ENCODE assay signal across 8 cellular contexts in genomic region chr2:110677080-110677479, GRCh38. TPM values are rescaled to one million over a fixed set of nuclear protein-coding genes. Genes with fewer than 3 reads are reported as not detected.
A peak's percentile ranks its signal among the peaks of the same experiment; 100 is the strongest.
DNase-seq lines count a peak whose midpoint lies in the region; ATAC-seq and TF ChIP-seq lines count a peak whose summit lies in the region.

No MANE protein-coding gene starts in this region.

- H3K27ac ChIP-seq in Panc1 (ENCODE audit: low read length) = peak overlapping the region; percentile 99
- peak overlapping the region in 1 of 21 experiments; percentile 67 for H3K27ac ChIP-seq in skin epidermis

- H3K9me3 ChIP-seq in Panc1 (ENCODE audit: control insufficient read depth, insufficient read depth, low read depth, low read length) = no peaks in the 10 kb centered on the region

- in situ Hi-C loops in Panc1 (cut with HindIII; ENCODE audit: low pct_unique_long_range_greater_than_20kb, low sequenced_read_pairs) = no loop called here

- TSS peak; percentile 91 for BruUV-seq in Panc1 (replicated peaks; lab: Mats Ljungman, UMichigan)

- H3K4me3 ChIP-seq in Panc1 (ENCODE audit: low read depth in 2 of 2, low read length in 2 of 2) (peak overlapping the region; percentile 88 to 91), epithelial cell of esophagus (ENCODE audit: low read length) (peak overlapping the region; percentile 96), skin epidermis (peak overlapping the region in 5 of 7 experiments; percentile 65 to 81 (median 75))

- peaks cover 21% of the 10 kb centered on the region for H3K36me3 ChIP-seq in Panc1 (ENCODE audit: control insufficient read depth, insufficient read depth, low read length)

- intact Hi-C loops in Panc1 (cut with micrococcal nuclease; ENCODE audit: unreplicated experiment) = loop anchor here (5.0 kb wide), 1 partner anchor 75 kb away; no protein-coding TSS in a partner anchor

- TF ChIP-seq CTCF in Panc1 (IDR thresholded peaks at IDR 0.05) (no peak), epithelial cell of esophagus (IDR thresholded peaks at IDR 0.05; ENCODE audit: insufficient read depth, low read depth, low read length, missing control alignments) (no peak)

- H3K4me1 ChIP-seq in Panc1 (ENCODE audit: control insufficient read depth, insufficient read depth, low read length) = peaks cover 30% of the 10 kb centered on the region

- ATAC-seq in Panc1 (no peak), GM19463 (IDR thresholded peaks at IDR 0.05; ENCODE audit: unreplicated experiment) (no peak)

- CTCF ChIA-PET in Panc1 (lab: Charles Lee) = no interaction called here

- peak; percentile 12 for DNase-seq in SIG-M5 treated with dmso at 0.1 percent for 504 hours (lab: John Stamatoyannopoulos, UW; ENCODE audit: unreplicated experiment)
- DNase-seq in SIG-M5 (lab: John Stamatoyannopoulos, UW) = no peak
- no peak for DNase-seq in Panc1 (ENCODE audit: low read depth, low spot score)
- no peak for DNase-seq in epithelial cell of esophagus (ENCODE audit: low read depth)
- DNase-seq in HuH-7 (ENCODE audit: low spot score) = no peak
- no peak for DNase-seq in epidermal melanocyte (ENCODE audit: insufficient read length, low spot score)

- POLR2A ChIA-PET in Panc1 (lab: Charles Lee) = no interaction called here

- no peaks in the 10 kb centered on the region for H3K27me3 ChIP-seq in Panc1 (ENCODE audit: control insufficient read depth, insufficient read depth, low read length)

RNA-seq across cellular contexts. Expression of gene BUB1, which starts 0.8 kb away (rescaled TPM):
- 91.2 TPM for total RNA-seq in Panc1 (2021; ENCODE audit: unreplicated experiment)
- polyA plus RNA-seq in Panc1 (2012; ENCODE audit: insufficient read length) = 28.6 TPM

RNA-seq across cellular contexts. Expression of gene ACOXL, which starts 55.3 kb away (rescaled TPM):
- 4.9 TPM for total RNA-seq in Panc1 (2021; ENCODE audit: unreplicated experiment)
- 6.7 TPM for polyA plus RNA-seq in Panc1 (2012; ENCODE audit: insufficient read length)
